In genomic region chr14:75283884-75284563, GRCh38 we compare ENCODE assay signal across 10 cellular contexts. TPM values are rescaled to one million over a fixed set of nuclear protein-coding genes. Genes with fewer than 3 reads are reported as not detected.
DNase-seq lines count a peak whose midpoint lies in the region; ATAC-seq and TF ChIP-seq lines count a peak whose summit lies in the region.
"Had no signal": no experiment of that assay in that cellular context is flagged by ENCODE, and none has a peak within 500 bp of the region (broad histone marks: within the 10 kb centered on the region; RNA-seq: fewer than 3 reads in every experiment).

No MANE protein-coding gene starts in this region.

- H3K4me1 Mint-ChIP-seq in T-helper 17 cell = peaks cover 33% of the 10 kb centered on the region

- DNase-seq in DMS53 (lab: John Stamatoyannopoulos, UW) (peak; percentile 67), DMS53 treated with DMSO at 0.1 percent for 48 hours (lab: John Stamatoyannopoulos, UW; ENCODE audit: unreplicated experiment) (no peak), T-helper 17 cell (no peak), fibroblast of gingiva (ENCODE audit: low read depth) (peak; percentile 63), gastrocnemius medialis (peak in 1 of 2 donors; percentile 38), dedifferentiated amniotic fluid mesenchymal stem cell (ENCODE audit: extremely low spot score) (no peak), caudate nucleus (lab: John Stamatoyannopoulos, UW) (no peak), NCI-H510A (lab: John Stamatoyannopoulos, UW) (no peak)
- DNase-seq: NCI-H2171 had no signal

- H3K27me3 Mint-ChIP-seq in T-helper 17 cell = peaks cover 25% of the 10 kb centered on the region

- H3K27ac Mint-ChIP-seq in T-helper 17 cell = peak overlapping the region; percentile 98
- H3K27ac Mint-ChIP-seq: T-cell had no signal

- H3K27ac ChIP-seq in gastrocnemius medialis = peak overlapping the region; percentile 48 to 100 (median 75)
- H3K27ac ChIP-seq in caudate nucleus (ENCODE audit: low read depth, low read length) = no peak overlapping the region

- in situ Hi-C loops in gastrocnemius medialis (cut with MboI; ENCODE audit: low sequenced_read_pairs in 4 of 4) = no loop called here

- H3K27me3 ChIP-seq in gastrocnemius medialis = no peaks in the 10 kb centered on the region

- TF ChIP-seq POLR2A in gastrocnemius medialis (IDR thresholded peaks at IDR 0.05) = no peak

- H3K36me3 ChIP-seq in gastrocnemius medialis = peaks cover 2 to 14% of the 10 kb centered on the region in 2 donors

- ATAC-seq in T-helper 17 cell (peak; percentile 45), gastrocnemius medialis (no peak)

- H3K4me1 ChIP-seq in gastrocnemius medialis = peaks cover 37 to 46% of the 10 kb centered on the region in 2 donors

- no peak for TF ChIP-seq CTCF in gastrocnemius medialis (IDR thresholded peaks at IDR 0.05 in 4 of 5, conservative IDR thresholded peaks at IDR 0.05 in 1 of 5)

- H3K36me3 Mint-ChIP-seq in T-helper 17 cell (ENCODE audit: low read depth) = peaks cover 19% of the 10 kb centered on the region

- no peaks in the 10 kb centered on the region for H3K9me3 ChIP-seq in T-helper 17 cell (ENCODE audit: control insufficient read depth, low read length, poor library complexity, severe bottlenecking)
- H3K9me3 ChIP-seq in gastrocnemius medialis = no peaks in the 10 kb centered on the region

- H3K4me3 ChIP-seq in gastrocnemius medialis = no peak overlapping the region

- intact Hi-C loops in gastrocnemius medialis (cut with DNase I; ENCODE audit: low total_unique reads) = no loop called here

- peak overlapping the region; percentile 91 for H3K4me3 Mint-ChIP-seq in T-helper 17 cell

RNA-seq across cellular contexts. Expression of gene FOS, which starts 5.4 kb away (rescaled TPM):
- 1,000 to 10,000 TPM; 2,179 to 4,074 TPM for total RNA-seq in T-helper 17 cell
- total RNA-seq in gastrocnemius medialis = 100 to 1,000 TPM in 1 of 4 donors, 10 to 100 TPM in 3; 16.3 to 110 (median 53.5) TPM

Comparison
In these comparisons a context has a peak if more than half of its experiments do, and no peak if none do; other contexts are left out.
1. DNase-seq: peak in DMS53 (single experiment) and fibroblast of gingiva (single experiment); none in DMS53 treated with DMSO at 0.1 percent for 48 hours (single experiment), T-helper 17 cell (0 of 3), dedifferentiated amniotic fluid mesenchymal stem cell (single experiment), caudate nucleus (0 of 61) and NCI-H510A (single experiment).
2. RNA of gene FOS, which starts 5.4 kb away (total RNA-seq): 2,179 to 4,074 TPM in T-helper 17 cell; 16.3 to 110 TPM in gastrocnemius medialis; every median in the first group is over 10 times any median in the second.